ENCODE assay signal across 8 cellular contexts in genomic region chr19:19488875-19489690, GRCh38. TPM values are rescaled to one million over a fixed set of nuclear protein-coding genes. Genes with fewer than 3 reads are reported as not detected.
DNase-seq lines count a peak whose midpoint lies in the region; ATAC-seq, FAIRE-seq and TF ChIP-seq lines count a peak whose summit lies in the region.

No MANE protein-coding gene starts in this region.

- TF ChIP-seq POLR2A in GM18505 (IDR thresholded peaks at IDR 0.05; ENCODE audit: borderline replicate concordance, extremely low read depth, insufficient read depth, insufficient read length) = peak; percentile 44
- peak in 1 of 2 experiments; percentile 33; a peak in 1 of 3 replicates for TF ChIP-seq POLR2A in H1 (IDR thresholded peaks at IDR 0.05; ENCODE audit: control extremely low read depth in 1 of 2, low read depth in 2 of 2, low read length in 2 of 2)

- H3K4ac ChIP-seq in H1 (replicated peaks; ENCODE audit: insufficient read length, low read depth, low read length) = no peak overlapping the region
- H3K4ac ChIP-seq in mesendoderm (ENCODE audit: low read depth, low read length) = no peak overlapping the region

- peak overlapping the region; percentile 50; the same call in 1 of the 2 replicates for H2BK12ac ChIP-seq in H1 (ENCODE audit: low read depth, low read length)

- H3K27me3 ChIP-seq in H1 (replicated peaks in 1 of 4; ENCODE audit: control insufficient read depth in 3 of 4, extremely low read depth in 1 of 4, insufficient read depth in 3 of 4, low read length in 3 of 4) (no peaks in the 10 kb centered on the region), mesendoderm (ENCODE audit: insufficient read depth, low read length, poor library complexity) (no peaks in the 10 kb centered on the region)

- TF ChIP-seq EP300 in H1 (IDR thresholded peaks at IDR 0.05; ENCODE audit: borderline replicate concordance in 1 of 2, low read depth in 2 of 2, low read length in 2 of 2) = peak in 1 of 2 experiments; percentile 87; a peak in 1 of 3 replicates

- H2AK5ac ChIP-seq in H1 (ENCODE audit: low read depth, low read length) (peak overlapping the region; percentile 61), mesendoderm (ENCODE audit: low read length) (peak overlapping the region; percentile 27)

- no peak overlapping the region; the same call in 1 of the 2 replicates for H3K18ac ChIP-seq in H1 (ENCODE audit: extremely low read depth, low read length)
- H3K18ac ChIP-seq in mesendoderm (ENCODE audit: low read length) = no peak overlapping the region

- H4K8ac ChIP-seq in H1 (ENCODE audit: extremely low read depth, insufficient read depth, low read length) (no peak overlapping the region; the same call in 1 of the 2 replicates), mesendoderm (ENCODE audit: low read depth, low read length) (no peak overlapping the region)

- H2BK120ac ChIP-seq in H1 (replicated peaks; ENCODE audit: low read depth, low read length) (no peak overlapping the region), mesendoderm (ENCODE audit: low read depth, low read length) (no peak overlapping the region)

- H3K23ac ChIP-seq in H1 (ENCODE audit: insufficient read length) = no peak overlapping the region
- H3K23ac ChIP-seq in mesendoderm (ENCODE audit: low read length) = peak overlapping the region; percentile 11

- DNase-seq in NOMO-1 (lab: John Stamatoyannopoulos, UW; ENCODE audit: unreplicated experiment in 2 of 2) (peak; percentile 67 to 84), H1 (ENCODE audit: low read depth in 1 of 2, low spot score in 2 of 2) (peak; percentile 70 to 87), mesendoderm (peak; percentile 100), mesenteric fat pad (ENCODE audit: low spot score) (no peak)
- peak; percentile 99 for DNase-seq in activated CD8-positive, alpha-beta memory T cell treated with anti-CD3 and anti-CD28 coated beads, Interleukin-2, amount 10 ng/mL, durations not matched to agents 7 days and 5 days
- peak; percentile 47 for DNase-seq in stimulated activated CD8-positive, alpha-beta memory T cell treated with anti-CD3 and anti-CD28 coated beads, Interleukin-15, amount 100 ng/mL, for 24 hours (ENCODE audit: low read depth)

- no peak; a peak in 1 of 4 replicates for TF ChIP-seq RAD21 in H1 (IDR thresholded peaks at IDR 0.05 in 1 of 2, conservative IDR thresholded peaks at IDR 0.05 in 1 of 2; ENCODE audit: low read depth in 2 of 2, low read length in 2 of 2)

- peak overlapping the region; percentile 95 for H3K27ac Mint-ChIP-seq in activated CD8-positive, alpha-beta memory T cell treated with anti-CD3 and anti-CD28 coated beads, Interleukin-2, amount 10 ng/mL, durations not matched to agents 7 days and 5 days

- peak; percentile 54 for ATAC-seq in GM18505 (IDR thresholded peaks at IDR 0.05; ENCODE audit: unreplicated experiment)
- peak; percentile 52 for ATAC-seq in HG02943 (IDR thresholded peaks at IDR 0.05; ENCODE audit: low read depth, unreplicated experiment)
- ATAC-seq in activated CD8-positive, alpha-beta memory T cell treated with anti-CD3 and anti-CD28 coated beads, Interleukin-2, amount 10 ng/mL, durations not matched to agents 7 days and 5 days = peak; percentile 87

- H2BK5ac ChIP-seq in H1 (ENCODE audit: low read depth, low read length) (peak overlapping the region; percentile 88), mesendoderm (ENCODE audit: low read length) (no peak overlapping the region)

- H3K36me3 ChIP-seq in H1 (ENCODE audit: control insufficient read depth in 2 of 4, insufficient read depth in 4 of 4, low read length in 3 of 4) (peaks cover 4 to 13% (median 6%) of the 10 kb centered on the region in 4 experiments; a peak in 5 of 8 replicates), mesendoderm (ENCODE audit: control insufficient read depth, insufficient read depth, low read length) (no peaks in the 10 kb centered on the region)

- WGBS in H1 (ENCODE audit: extremely low coverage in 1 of 2, insufficient coverage in 1 of 2, insufficient read length in 1 of 2, insufficient replicate concordance in 2 of 2, low coverage in 1 of 2, low lambda C conversion rate in 2 of 2, missing lambda C conversion rate in 1 of 2), 2 experiments = 69% methylated on average over 14 of the region's 14 CpGs; no CpG with 5 or more reads in 1 of the 2 experiments
- no CpG with 5 or more reads among the region's 14 CpGs for WGBS in mesendoderm (ENCODE audit: extremely low coverage, insufficient coverage, low lambda C conversion rate)

- H3K79me2 ChIP-seq in H1 (ENCODE audit: control insufficient read depth in 1 of 2, insufficient read depth in 2 of 2, low read length in 2 of 2) (peaks cover 0 to 56% of the 10 kb centered on the region in 2 experiments; a peak in 2 of 4 replicates), mesendoderm (ENCODE audit: control insufficient read depth, insufficient read depth, low read length) (peaks cover 52% of the 10 kb centered on the region)

- H3K79me1 ChIP-seq in H1 (ENCODE audit: low read depth, low read length) (peaks cover 18% of the 10 kb centered on the region; the same call in 1 of the 2 replicates), mesendoderm (ENCODE audit: low read length) (peaks cover 37% of the 10 kb centered on the region)

- H3K4me2 ChIP-seq in H1 (ENCODE audit: insufficient read depth in 1 of 2, low read depth in 2 of 2, low read length in 2 of 2) = peak overlapping the region; percentile 22 to 45; a peak in 3 of 4 replicates
- no peak overlapping the region for H3K4me2 ChIP-seq in mesendoderm (ENCODE audit: low read length)

- no peak overlapping the region for H2BK15ac ChIP-seq in H1 (ENCODE audit: low read length)
- H2BK15ac ChIP-seq in mesendoderm (replicated peaks; ENCODE audit: low read depth) = no peak overlapping the region

- peak overlapping the region in 3 of 4 experiments; percentile 12 to 42 (median 41); a peak in 3 of 7 replicates for H3K9ac ChIP-seq in H1 (replicated peaks in 1 of 4; ENCODE audit: extremely low read depth in 1 of 4, low read depth in 3 of 4, low read length in 3 of 4)
- peak overlapping the region; percentile 47 for H3K9ac ChIP-seq in mesendoderm (ENCODE audit: low read length)

- H3K4me3 ChIP-seq in H1 (ENCODE audit: extremely low read depth in 1 of 4, insufficient read depth in 2 of 4, low read depth in 3 of 4, low read length in 4 of 4) = peak overlapping the region in 1 of 4 experiments; percentile 11; a peak in 1 of 8 replicates
- no peak overlapping the region for H3K4me3 ChIP-seq in mesendoderm (ENCODE audit: low read length)

- no peaks in the 10 kb centered on the region for H3K27me3 Mint-ChIP-seq in activated CD8-positive, alpha-beta memory T cell treated with anti-CD3 and anti-CD28 coated beads, Interleukin-2, amount 10 ng/mL, durations not matched to agents 7 days and 5 days

- peaks cover 11 to 28% (median 19%) of the 10 kb centered on the region in 4 experiments for H3K4me1 ChIP-seq in H1 (replicated peaks in 1 of 4; ENCODE audit: control insufficient read depth in 3 of 4, insufficient read depth in 4 of 4, low read length in 3 of 4)
- H3K4me1 ChIP-seq in mesendoderm (ENCODE audit: control insufficient read depth, low read depth, low read length) = peaks cover 17% of the 10 kb centered on the region

- FAIRE-seq in H1 (lab: Jason Lieb, UNC) = peak; percentile 100

- no peak overlapping the region for H4K5ac ChIP-seq in H1 (ENCODE audit: insufficient read length, low read depth, low read length)
- no peak overlapping the region for H4K5ac ChIP-seq in mesendoderm (ENCODE audit: low read length)

- no peak overlapping the region for H2AFZ ChIP-seq in H1 (ENCODE audit: low read length)

- H2BK20ac ChIP-seq in H1 (ENCODE audit: low read length) = no peak overlapping the region

- H3K9me3 Mint-ChIP-seq in activated CD8-positive, alpha-beta memory T cell treated with anti-CD3 and anti-CD28 coated beads, Interleukin-2, amount 10 ng/mL, durations not matched to agents 7 days and 5 days (ENCODE audit: low read depth) = no peaks in the 10 kb centered on the region

- H4K91ac ChIP-seq in H1 (replicated peaks; ENCODE audit: insufficient read length, low read length) = peak overlapping the region; percentile 79

- H3K23me2 ChIP-seq in H1 (ENCODE audit: low read depth, low read length) = no peaks in the 10 kb centered on the region

- H3K14ac ChIP-seq in H1 (ENCODE audit: insufficient read length) = no peak overlapping the region

- POLR2A ChIA-PET in H1 (lab: Charles Lee; ENCODE audit: partially characterized antibody) = interaction anchor here (0.9 to 4.3 kb wide), 12 partner anchors 14 to 170 kb away, joined by 3 to 44 read pairs (median 6); partner anchors contain the start of gene GATAD2A

- no peaks in the 10 kb centered on the region for H3K9me3 ChIP-seq in H1 (ENCODE audit: insufficient read depth in 2 of 2, low read depth in 1 of 2, low read length in 1 of 2)

- peak overlapping the region; percentile 43 for H3K4me3 Mint-ChIP-seq in activated CD8-positive, alpha-beta memory T cell treated with anti-CD3 and anti-CD28 coated beads, Interleukin-2, amount 10 ng/mL, durations not matched to agents 7 days and 5 days

- H3K56ac ChIP-seq in H1 (replicated peaks; ENCODE audit: insufficient read length, low read depth, low read length) (no peak overlapping the region), mesendoderm (ENCODE audit: low read length) (peak overlapping the region; percentile 80)

- H3K27ac ChIP-seq in H1 (ENCODE audit: low read depth, low read length) (peak overlapping the region; percentile 67; the same call in 1 of the 2 replicates), mesendoderm (ENCODE audit: low read depth, low read length) (peak overlapping the region; percentile 66)

- peaks cover 11% of the 10 kb centered on the region for H3K36me3 Mint-ChIP-seq in activated CD8-positive, alpha-beta memory T cell treated with anti-CD3 and anti-CD28 coated beads, Interleukin-2, amount 10 ng/mL, durations not matched to agents 7 days and 5 days

- no peak for TF ChIP-seq CTCF in H1 (IDR thresholded peaks at IDR 0.05; ENCODE audit: control extremely low read depth in 1 of 3, insufficient read depth in 1 of 3, low read depth in 1 of 3, low read length in 3 of 3)

- peaks cover 44% of the 10 kb centered on the region for H3K4me1 Mint-ChIP-seq in activated CD8-positive, alpha-beta memory T cell treated with anti-CD3 and anti-CD28 coated beads, Interleukin-2, amount 10 ng/mL, durations not matched to agents 7 days and 5 days

- H4K20me1 ChIP-seq in H1 (replicated peaks in 1 of 2; ENCODE audit: control insufficient read depth in 1 of 2, insufficient read depth in 2 of 2, low read length in 2 of 2) = peaks cover 14 to 26% of the 10 kb centered on the region in 2 experiments

- CTCF ChIA-PET in activated CD8-positive, alpha-beta memory T cell treated with anti-CD3 and anti-CD28 coated beads, Interleukin-2, amount 10 ng/mL, durations not matched to agents 7 days and 5 days (lab: Charles Lee) = interaction anchor here (0.9 to 5.9 kb wide), 24 partner anchors 13 to 343 kb away, joined by 3 to 145 read pairs (median 10); partner anchors contain the start of genes GATAD2A and NDUFA13
- CTCF ChIA-PET in H1 (lab: Charles Lee; ENCODE audit: partially characterized antibody) = interaction anchor here (0.6 to 9.8 kb wide), 23 partner anchors 8 to 264 kb away, joined by 3 to 146 read pairs (median 7); partner anchors contain the start of gene GATAD2A

RNA-seq across cellular contexts. Expression of gene TSSK6, which starts 26.3 kb away (rescaled TPM):
- 1 to 10 TPM; 4.2 to 6.3 TPM for total RNA-seq in activated CD8-positive, alpha-beta memory T cell treated with anti-CD3 and anti-CD28 coated beads, Interleukin-2, amount 10 ng/mL, durations not matched to agents 7 days and 5 days
- 2.9 and 3.6 TPM in 2 replicates for total RNA-seq in H1 (2021; fragmentation: NEBNext Ultra II Directional; extraction: Animal tissue kit (Norgen Biotek cat#: 25700))
- 7.8 and 12.1 TPM in 2 replicates for polyA plus RNA-seq in H1 (2011; rRNA removed)
- polyA plus RNA-seq in H1 (2011; cell fraction: cytosol; rRNA removed) = 6.9 TPM
- 9.3 TPM for polyA plus RNA-seq in H1 (2011; cell fraction: nucleus; rRNA removed)
- polyA plus RNA-seq in H1 (2012, experiment 1 of 2) = 2.1 to 4.3 TPM (median 3.4 TPM) in 4 replicates
- polyA plus RNA-seq in H1 (2012, experiment 2 of 2) = 3.8 TPM
- polyA plus RNA-seq in H1 (2013, experiment 1 of 2) = 1.6 TPM
- 1.1 TPM for polyA plus RNA-seq in H1 (2013, experiment 2 of 2)
- polyA minus RNA-seq in H1 (2011; rRNA and poly(A)+ RNA removed) = 1.9 and 2.4 TPM in 2 replicates
- 2.9 TPM for polyA minus RNA-seq in H1 (2011; cell fraction: cytosol; rRNA and poly(A)+ RNA removed)
- 8.6 TPM for polyA minus RNA-seq in H1 (2011; cell fraction: nucleus; rRNA and poly(A)+ RNA removed)
- 0.77 TPM for polyA plus RNA-seq in mesendoderm (2013, experiment 1 of 2)
- 0.67 TPM for polyA plus RNA-seq in mesendoderm (2013, experiment 2 of 2)
- 0.74 TPM for total RNA-seq in mesenteric fat pad

RNA-seq across cellular contexts. Expression of gene NDUFA13, which starts 26.9 kb away (rescaled TPM):
- total RNA-seq in activated CD8-positive, alpha-beta memory T cell treated with anti-CD3 and anti-CD28 coated beads, Interleukin-2, amount 10 ng/mL, durations not matched to agents 7 days and 5 days = 100 to 1,000 TPM; 372 to 417 TPM
- total RNA-seq in H1 (2021; fragmentation: NEBNext Ultra II Directional; extraction: Animal tissue kit (Norgen Biotek cat#: 25700)) = 413 and 425 TPM in 2 replicates
- 1,105 and 1,309 TPM in 2 replicates for polyA plus RNA-seq in H1 (2011; rRNA removed)
- 1,197 TPM for polyA plus RNA-seq in H1 (2011; cell fraction: cytosol; rRNA removed)
- 627 TPM for polyA plus RNA-seq in H1 (2011; cell fraction: nucleus; rRNA removed)
- polyA plus RNA-seq in H1 (2012, experiment 1 of 2) = 415 to 713 TPM (median 615 TPM) in 4 replicates
- polyA plus RNA-seq in H1 (2012, experiment 2 of 2) = 1,304 TPM
- 247 TPM for polyA plus RNA-seq in H1 (2013, experiment 1 of 2)
- polyA plus RNA-seq in H1 (2013, experiment 2 of 2) = 247 TPM
- polyA minus RNA-seq in H1 (2011; rRNA and poly(A)+ RNA removed) = 97.5 and 101 TPM in 2 replicates
- 111 TPM for polyA minus RNA-seq in H1 (2011; cell fraction: cytosol; rRNA and poly(A)+ RNA removed)
- 98.8 TPM for polyA minus RNA-seq in H1 (2011; cell fraction: nucleus; rRNA and poly(A)+ RNA removed)
- polyA plus RNA-seq in mesendoderm (2013, experiment 1 of 2) = 203 TPM
- 202 TPM for polyA plus RNA-seq in mesendoderm (2013, experiment 2 of 2)
- total RNA-seq in mesenteric fat pad = 295 TPM

RNA-seq across cellular contexts. Expression of gene YJEFN3, which starts 39.6 kb away (rescaled TPM):
- 1 to 10 TPM; 7.4 to 9.9 TPM for total RNA-seq in activated CD8-positive, alpha-beta memory T cell treated with anti-CD3 and anti-CD28 coated beads, Interleukin-2, amount 10 ng/mL, durations not matched to agents 7 days and 5 days
- 5.0 and 5.7 TPM in 2 replicates for total RNA-seq in H1 (2021; fragmentation: NEBNext Ultra II Directional; extraction: Animal tissue kit (Norgen Biotek cat#: 25700))
- polyA plus RNA-seq in H1 (2011; rRNA removed) = 9.4 and 17.2 TPM in 2 replicates
- polyA plus RNA-seq in H1 (2011; cell fraction: cytosol; rRNA removed) = 11.9 TPM
- 42.5 TPM for polyA plus RNA-seq in H1 (2011; cell fraction: nucleus; rRNA removed)
- polyA plus RNA-seq in H1 (2012, experiment 1 of 2) = 9.3 to 12.5 TPM (median 12.0 TPM) in 4 replicates
- 5.3 TPM for polyA plus RNA-seq in H1 (2012, experiment 2 of 2)
- polyA plus RNA-seq in H1 (2013, experiment 1 of 2) = 5.6 TPM
- 5.0 TPM for polyA plus RNA-seq in H1 (2013, experiment 2 of 2)
- polyA minus RNA-seq in H1 (2011; rRNA and poly(A)+ RNA removed) = 0.71 and 1.0 TPM in 2 replicates
- 1.5 TPM for polyA minus RNA-seq in H1 (2011; cell fraction: cytosol; rRNA and poly(A)+ RNA removed)
- polyA minus RNA-seq in H1 (2011; cell fraction: nucleus; rRNA and poly(A)+ RNA removed) = 3.4 TPM
- 2.9 TPM for polyA plus RNA-seq in mesendoderm (2013, experiment 1 of 2)
- polyA plus RNA-seq in mesendoderm (2013, experiment 2 of 2) = 2.8 TPM
- 3.1 TPM for total RNA-seq in mesenteric fat pad

RNA-seq across cellular contexts. Expression of gene CILP2, which starts 49.0 kb away (rescaled TPM):
- under 1 TPM; 0.12 to 0.15 TPM for total RNA-seq in activated CD8-positive, alpha-beta memory T cell treated with anti-CD3 and anti-CD28 coated beads, Interleukin-2, amount 10 ng/mL, durations not matched to agents 7 days and 5 days
- total RNA-seq in H1 (2021; fragmentation: NEBNext Ultra II Directional; extraction: Animal tissue kit (Norgen Biotek cat#: 25700)) = 5.8 and 5.9 TPM in 2 replicates
- 4.4 and 8.2 TPM in 2 replicates for polyA plus RNA-seq in H1 (2011; rRNA removed)
- 4.4 TPM for polyA plus RNA-seq in H1 (2011; cell fraction: cytosol; rRNA removed)
- polyA plus RNA-seq in H1 (2011; cell fraction: nucleus; rRNA removed) = 11.5 TPM
- 2.7 to 4.9 TPM (median 4.1 TPM) in 4 replicates for polyA plus RNA-seq in H1 (2012, experiment 1 of 2)
- 5.0 TPM for polyA plus RNA-seq in H1 (2012, experiment 2 of 2)
- polyA plus RNA-seq in H1 (2013, experiment 1 of 2) = 14.1 TPM
- 10.8 TPM for polyA plus RNA-seq in H1 (2013, experiment 2 of 2)
- 1.6 and 1.9 TPM in 2 replicates for polyA minus RNA-seq in H1 (2011; rRNA and poly(A)+ RNA removed)
- 4.0 TPM for polyA minus RNA-seq in H1 (2011; cell fraction: cytosol; rRNA and poly(A)+ RNA removed)
- polyA minus RNA-seq in H1 (2011; cell fraction: nucleus; rRNA and poly(A)+ RNA removed) = 4.1 TPM
- polyA plus RNA-seq in mesendoderm (2013, experiment 1 of 2) = 1.5 TPM
- polyA plus RNA-seq in mesendoderm (2013, experiment 2 of 2) = 1.6 TPM
- 2.2 TPM for total RNA-seq in mesenteric fat pad
